ENCODE assay signal across 8 cellular contexts in genomic region chr10:133520193-133520738, GRCh38. TPM values are rescaled to one million over a fixed set of nuclear protein-coding genes. Genes with fewer than 3 reads are reported as not detected.
A peak's percentile ranks its signal among the peaks of the same experiment; 100 is the strongest.
DNase-seq lines count a peak whose midpoint lies in the region; ATAC-seq and TF ChIP-seq lines count a peak whose summit lies in the region.

No MANE protein-coding gene starts in this region.

- peak overlapping the region; percentile 57 for H3K4me3 Mint-ChIP-seq in activated naive CD4-positive, alpha-beta T cell treated with anti-CD3 and anti-CD28 coated beads, Interleukin-2, amount 50 U/mL, for 24 hours

- TF ChIP-seq CTCF in DND-41 (IDR thresholded peaks at IDR 0.05; ENCODE audit: borderline replicate concordance, extremely low read depth, low read length, poor library complexity, severe bottlenecking) (peak; percentile 89), heart left ventricle (IDR thresholded peaks at IDR 0.05) (peak; percentile 78 to 94 (median 88)), hepatocyte (IDR thresholded peaks at IDR 0.05; ENCODE audit: poor library complexity) (no peak)

- H3K4me1 Mint-ChIP-seq in activated naive CD4-positive, alpha-beta T cell treated with anti-CD3 and anti-CD28 coated beads, Interleukin-2, amount 50 U/mL, for 24 hours = peaks cover 13% of the 10 kb centered on the region

- H3K9me3 ChIP-seq in DND-41 (ENCODE audit: insufficient read depth, low read length, severe bottlenecking) (peaks cover 4% of the 10 kb centered on the region), HUES6 (ENCODE audit: control insufficient read depth, insufficient read depth, low read depth, low read length) (peaks cover 27% of the 10 kb centered on the region), heart left ventricle (peaks cover 0 to 27% (median 13%) of the 10 kb centered on the region in 12 donors), hepatocyte (ENCODE audit: low read depth) (peaks cover 6% of the 10 kb centered on the region)

- H3K9me3 Mint-ChIP-seq in activated naive CD4-positive, alpha-beta T cell treated with anti-CD3 and anti-CD28 coated beads, Interleukin-2, amount 50 U/mL, for 24 hours = no peaks in the 10 kb centered on the region

- intact Hi-C loops in heart left ventricle (cut with DNase I) = loop anchor here in 8 of 10 donors (1.0 to 10.0 kb wide), 4 partner anchors 191 to 195 kb away; no protein-coding TSS in a partner anchor
- intact Hi-C loops in sciatic nerve (cut with DNase I) = loop anchor here (10.0 kb wide), 1 partner anchor 195 kb away; no protein-coding TSS in a partner anchor

- H3K27me3 Mint-ChIP-seq in activated naive CD4-positive, alpha-beta T cell treated with anti-CD3 and anti-CD28 coated beads, Interleukin-2, amount 50 U/mL, for 24 hours = no peaks in the 10 kb centered on the region

- H2AFZ ChIP-seq in DND-41 (ENCODE audit: low read depth, low read length) (peak overlapping the region; percentile 97), hepatocyte (no peak overlapping the region)

- H3K36me3 Mint-ChIP-seq in activated naive CD4-positive, alpha-beta T cell treated with anti-CD3 and anti-CD28 coated beads, Interleukin-2, amount 50 U/mL, for 24 hours = no peaks in the 10 kb centered on the region

- no peaks in the 10 kb centered on the region for H3K36me3 ChIP-seq in DND-41 (ENCODE audit: insufficient read depth, low read length)
- H3K36me3 ChIP-seq in HUES6 (ENCODE audit: control insufficient read depth, insufficient read depth, low read length) = no peaks in the 10 kb centered on the region
- H3K36me3 ChIP-seq in heart left ventricle = no peaks in the 10 kb centered on the region
- no peaks in the 10 kb centered on the region for H3K36me3 ChIP-seq in hepatocyte (replicated peaks; ENCODE audit: insufficient read depth, low read depth)

- H3K4me2 ChIP-seq in DND-41 (ENCODE audit: insufficient read depth, low read length) (peak overlapping the region; percentile 81), hepatocyte (no peak overlapping the region)

- DNase-seq in DND-41 = peak; percentile 94
- peak; percentile 63 to 92 (median 82) for DNase-seq in heart left ventricle
- DNase-seq in sciatic nerve (ENCODE audit: low spot score) = peak; percentile 88
- DNase-seq in hepatocyte (ENCODE audit: low spot score) = no peak

- H3K79me2 ChIP-seq in DND-41 (ENCODE audit: insufficient read depth, low read length) (no peaks in the 10 kb centered on the region), hepatocyte (no peaks in the 10 kb centered on the region)

- TF ChIP-seq POLR2A in heart left ventricle (IDR thresholded peaks at IDR 0.05) = no peak

- no peaks in the 10 kb centered on the region for H3K27me3 ChIP-seq in DND-41 (ENCODE audit: insufficient read depth, low read length, poor library complexity)
- H3K27me3 ChIP-seq in HUES6 (ENCODE audit: control insufficient read depth, insufficient read depth, low read length) = peaks cover 29% of the 10 kb centered on the region
- H3K27me3 ChIP-seq in heart left ventricle = peaks cover 0 to 4% (median 0%) of the 10 kb centered on the region in 9 donors
- H3K27me3 ChIP-seq in hepatocyte = no peaks in the 10 kb centered on the region

- no peaks in the 10 kb centered on the region for H3K9me2 ChIP-seq in hepatocyte (replicated peaks; ENCODE audit: insufficient read depth)

- WGBS in heart left ventricle, 4 donors = 2 to 6% (median 5%) methylated on average over 21 to 33 of the region's 33 CpGs
- 61% methylated on average over 23 of the region's 33 CpGs for WGBS in hepatocyte (ENCODE audit: low lambda C conversion rate, missing lambda C conversion rate)

- H4K20me1 ChIP-seq in DND-41 (ENCODE audit: insufficient read depth, low read length) (no peaks in the 10 kb centered on the region), hepatocyte (ENCODE audit: insufficient read depth, poor library complexity, severe bottlenecking) (no peaks in the 10 kb centered on the region)

- H3K9ac ChIP-seq in DND-41 (ENCODE audit: low read depth, low read length) = peak overlapping the region; percentile 59
- H3K9ac ChIP-seq in HUES6 (ENCODE audit: low read length) = no peak overlapping the region

- H3K27ac Mint-ChIP-seq in activated naive CD4-positive, alpha-beta T cell treated with anti-CD3 and anti-CD28 coated beads, Interleukin-2, amount 50 U/mL, for 24 hours = no peak overlapping the region

- H3K4me3 ChIP-seq in DND-41 (ENCODE audit: low read depth in 1 of 2, low read length in 2 of 2) = peak overlapping the region; percentile 24 to 64; a peak in 3 of 4 replicates
- peak overlapping the region; percentile 49 for H3K4me3 ChIP-seq in HUES6 (ENCODE audit: low read depth, low read length)
- H3K4me3 ChIP-seq in heart left ventricle = peak overlapping the region; percentile 17 to 59 (median 42)
- H3K4me3 ChIP-seq in hepatocyte = no peak overlapping the region

- H3K4me1 ChIP-seq in DND-41 (ENCODE audit: insufficient read depth, low read length) (peaks cover 16% of the 10 kb centered on the region), HUES6 (ENCODE audit: control insufficient read depth, insufficient read depth, low read length) (peaks cover 3% of the 10 kb centered on the region; the same call in 1 of the 2 replicates), heart left ventricle (peaks cover 0 to 12% (median 5%) of the 10 kb centered on the region in 12 donors), hepatocyte (ENCODE audit: insufficient read depth) (no peaks in the 10 kb centered on the region)

- H3K27ac ChIP-seq in DND-41 (ENCODE audit: low read length) (peak overlapping the region; percentile 74), HUES6 (ENCODE audit: low read depth, low read length) (no peak overlapping the region), heart left ventricle (no peak overlapping the region), hepatocyte (no peak overlapping the region)

- ATAC-seq in DND-41 (ENCODE audit: insufficient read depth, low read depth) (peak; percentile 99), GM21367 (IDR thresholded peaks at IDR 0.05; ENCODE audit: unreplicated experiment) (peak; percentile 96), SK-N-SH treated with all-trans-retinoic acid at 6 μM for 48 hours (peak; percentile 100), heart left ventricle (peak; percentile 75 to 99 (median 94)), sciatic nerve (peak; percentile 93)

TF ChIP-seq in SK-N-SH treated with all-trans-retinoic acid at 6 μM for 48 hours, 23 proteins besides CTCF, POLR2A, EP300 and RAD21:
- no peak for TF ChIP-seq CREB5 (CRISPR knock-in tag; IDR thresholded peaks at IDR 0.05; ENCODE audit: low read depth)

RNA-seq across cellular contexts. Expression of gene CYP2E1, which starts 6.9 kb away (rescaled TPM):
- total RNA-seq in heart left ventricle (1 to 10 TPM in 4 of 9 donors, under 1 TPM in 3, not detected in 2; 0.77 to 2.2 (median 1.1) TPM), sciatic nerve (5.7 TPM), hepatocyte (0.43 TPM in 1 of 2 replicates, not detected in the other)
- polyA plus RNA-seq in heart left ventricle (under 1 TPM; 0.43 to 0.46 TPM), hepatocyte (0.47 TPM in 1 of 2 replicates, not detected in the other)

RNA-seq across cellular contexts. Expression of gene SYCE1, which starts 45.1 kb away (rescaled TPM):
- total RNA-seq in heart left ventricle = under 1 TPM in 3 of 9 donors, not detected in 6; 0.32 to 0.39 (median 0.37) TPM
- polyA plus RNA-seq in heart left ventricle = under 1 TPM in 1 of 2 donors, not detected in 1; 0.23 TPM
- total RNA-seq in sciatic nerve = 0.22 TPM
- total RNA-seq in hepatocyte = not detected in 2 replicates
- 0.12 and 0.33 TPM in 2 replicates for polyA plus RNA-seq in hepatocyte
